Comparison of ENCODE assay signal across 8 cellular contexts in genomic region chr10:68331455-68332258, GRCh38. TPM values are rescaled to one million over a fixed set of nuclear protein-coding genes. Genes with fewer than 3 reads are reported as not detected.
DNase-seq lines count a peak whose midpoint lies in the region; ATAC-seq, FAIRE-seq and TF ChIP-seq lines count a peak whose summit lies in the region.

A gene with protein sequence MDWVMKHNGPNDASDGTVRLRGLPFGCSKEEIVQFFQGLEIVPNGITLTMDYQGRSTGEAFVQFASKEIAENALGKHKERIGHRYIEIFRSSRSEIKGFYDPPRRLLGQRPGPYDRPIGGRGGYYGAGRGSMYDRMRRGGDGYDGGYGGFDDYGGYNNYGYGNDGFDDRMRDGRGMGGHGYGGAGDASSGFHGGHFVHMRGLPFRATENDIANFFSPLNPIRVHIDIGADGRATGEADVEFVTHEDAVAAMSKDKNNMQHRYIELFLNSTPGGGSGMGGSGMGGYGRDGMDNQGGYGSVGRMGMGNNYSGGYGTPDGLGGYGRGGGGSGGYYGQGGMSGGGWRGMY (plus strand): TSS chr10:68332064. CDS start chr10:68337222, 5,158 bp downstream.

- peaks cover 13% of the 10 kb centered on the region for H3K4me1 ChIP-seq in BE2C

- ATAC-seq in HG03442 (IDR thresholded peaks at IDR 0.05; ENCODE audit: unreplicated experiment) = peak; percentile 79

- no peak for TF ChIP-seq CTCF in BE2C (IDR thresholded peaks at IDR 0.05; ENCODE audit: low read depth, low read length)
- TF ChIP-seq CTCF in chondrocyte (IDR thresholded peaks at IDR 0.05) = peak; percentile 30
- no peak for TF ChIP-seq CTCF in kidney epithelial cell (IDR thresholded peaks at IDR 0.05; ENCODE audit: insufficient read depth, low read length, poor library complexity, severe bottlenecking)

- no peaks in the 10 kb centered on the region; the same call in 1 of the 2 replicates for H3K9me3 ChIP-seq in BE2C

- peaks cover 2% of the 10 kb centered on the region for H3K36me3 Mint-ChIP-seq in chondrocyte (ENCODE audit: low read depth)

- no peaks in the 10 kb centered on the region for H3K27me3 Mint-ChIP-seq in chondrocyte (ENCODE audit: low read depth)

- H3K4me3 ChIP-seq in BE2C (ENCODE audit: low read depth, low read length) (peak within 1 kb of the TSS; percentile 98), kidney epithelial cell (ENCODE audit: low read depth, low read length) (peak within 1 kb of the TSS; percentile 66)

- H3K4me3 Mint-ChIP-seq in chondrocyte (ENCODE audit: unreplicated experiment) = peak within 1 kb of the TSS; percentile 94

- peaks cover 60% of the 10 kb centered on the region for H3K4me1 Mint-ChIP-seq in chondrocyte (ENCODE audit: low read depth)

- peak within 1 kb of the TSS; percentile 99 for H3K27ac Mint-ChIP-seq in chondrocyte (ENCODE audit: unreplicated experiment)

- no peaks in the 10 kb centered on the region for H3K9me3 Mint-ChIP-seq in chondrocyte (ENCODE audit: low read depth)

- H3K36me3 ChIP-seq in BE2C = peaks cover 27% of the 10 kb centered on the region
- H3K36me3 ChIP-seq in kidney epithelial cell (ENCODE audit: control insufficient read depth, insufficient read depth, low read length) = no peaks in the 10 kb centered on the region

- no peaks in the 10 kb centered on the region for H3K27me3 ChIP-seq in BE2C
- H3K27me3 ChIP-seq in kidney epithelial cell (ENCODE audit: control insufficient read depth, insufficient read depth, low read length) = no peaks in the 10 kb centered on the region

- peak; percentile 93 for FAIRE-seq in GM19239 (lab: Jason Lieb, UNC)

- DNase-seq in BE2C (peak; percentile 99), GM19239 (ENCODE audit: insufficient read length, low spot score) (peak; percentile 74), NCI-H510A treated with DMSO at 0.1 percent for 48 hours (lab: John Stamatoyannopoulos, UW) (peak; percentile 97), chondrocyte (ENCODE audit: low spot score) (peak; percentile 99), kidney epithelial cell (ENCODE audit: low read depth) (peak; percentile 84)
- DNase-seq in activated CD4-positive, alpha-beta T cell treated with anti-CD3 and anti-CD28 coated beads for 24 hours (ENCODE audit: low read depth in 2 of 2) = peak; percentile 98 to 99
- DNase-seq in stimulated activated CD4-positive, alpha-beta T cell treated with anti-CD3 and anti-CD28 coated beads, Interleukin-15, amount 100 ng/mL, for 24 hours = peak; percentile 99

RNA-seq across cellular contexts. Expression of the gene that starts here (rescaled TPM):
- 323 TPM for polyA plus RNA-seq in BE2C (2012; ENCODE audit: insufficient read depth, insufficient read length, low read depth)
- total RNA-seq in chondrocyte (66.5 to 100 TPM (median 73.1 TPM) in 3 replicates), kidney epithelial cell (23.0 and 35.3 TPM in 2 replicates)

Comparison
In these comparisons a context has a peak if more than half of its experiments do, and no peak if none do; other contexts are left out.
1. Peak in every context shown above with its lines: DNase-seq, ATAC-seq and H3K4me3 ChIP-seq.